In the genomic region with DNA sequence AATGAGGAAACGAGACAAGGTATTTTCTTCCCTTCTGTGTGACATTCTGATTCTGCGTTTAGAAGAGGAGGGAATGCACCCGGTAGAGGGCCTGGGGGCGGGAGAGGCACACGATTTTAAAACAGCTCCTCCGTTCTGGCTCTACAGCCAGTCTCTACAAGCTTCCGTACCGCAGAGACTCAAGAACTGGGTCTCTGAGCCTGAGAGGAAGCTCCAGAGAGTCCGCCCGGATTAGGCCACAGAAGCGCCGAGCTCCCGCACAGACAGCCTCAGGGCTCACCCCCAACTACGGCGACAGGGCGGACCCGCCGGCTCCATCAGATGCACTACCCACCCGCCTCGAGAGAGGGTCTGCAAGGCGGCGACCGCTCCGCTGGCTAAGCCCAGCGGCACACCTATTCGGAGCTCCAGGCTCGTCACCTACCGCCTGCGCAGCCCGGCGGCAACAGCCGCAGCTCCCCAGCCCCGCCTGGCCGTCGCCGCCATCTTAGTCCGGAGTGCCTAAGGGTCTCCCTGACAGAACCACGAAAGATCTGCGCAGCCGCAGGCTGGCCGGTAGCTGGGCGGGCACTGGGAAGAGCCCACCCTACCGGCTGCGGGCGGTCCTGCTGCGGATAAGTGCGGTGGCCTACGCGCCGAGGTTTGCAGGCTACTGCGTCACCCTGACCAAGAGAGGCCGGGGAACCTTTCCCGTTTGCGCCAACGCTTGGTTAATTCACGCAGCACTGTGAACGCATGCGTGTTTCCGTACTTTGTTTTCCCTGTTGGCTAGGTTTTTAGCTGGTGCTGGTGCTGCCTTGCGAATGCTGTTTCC, we compare ENCODE assay signal across 1 cellular context.
TF ChIP-seq lines count a peak whose summit lies in the region.

TSS of gene NFU1 (minus strand) at position 499 of the 814 bp plus-strand sequence. CDS start at position 486, 13 bp downstream.

TF ChIP-seq in HepG2, 621 proteins besides CTCF, POLR2A, EP300 and RAD21 (continued from another document and continues in another):
- TF ChIP-seq, protein P1, sequence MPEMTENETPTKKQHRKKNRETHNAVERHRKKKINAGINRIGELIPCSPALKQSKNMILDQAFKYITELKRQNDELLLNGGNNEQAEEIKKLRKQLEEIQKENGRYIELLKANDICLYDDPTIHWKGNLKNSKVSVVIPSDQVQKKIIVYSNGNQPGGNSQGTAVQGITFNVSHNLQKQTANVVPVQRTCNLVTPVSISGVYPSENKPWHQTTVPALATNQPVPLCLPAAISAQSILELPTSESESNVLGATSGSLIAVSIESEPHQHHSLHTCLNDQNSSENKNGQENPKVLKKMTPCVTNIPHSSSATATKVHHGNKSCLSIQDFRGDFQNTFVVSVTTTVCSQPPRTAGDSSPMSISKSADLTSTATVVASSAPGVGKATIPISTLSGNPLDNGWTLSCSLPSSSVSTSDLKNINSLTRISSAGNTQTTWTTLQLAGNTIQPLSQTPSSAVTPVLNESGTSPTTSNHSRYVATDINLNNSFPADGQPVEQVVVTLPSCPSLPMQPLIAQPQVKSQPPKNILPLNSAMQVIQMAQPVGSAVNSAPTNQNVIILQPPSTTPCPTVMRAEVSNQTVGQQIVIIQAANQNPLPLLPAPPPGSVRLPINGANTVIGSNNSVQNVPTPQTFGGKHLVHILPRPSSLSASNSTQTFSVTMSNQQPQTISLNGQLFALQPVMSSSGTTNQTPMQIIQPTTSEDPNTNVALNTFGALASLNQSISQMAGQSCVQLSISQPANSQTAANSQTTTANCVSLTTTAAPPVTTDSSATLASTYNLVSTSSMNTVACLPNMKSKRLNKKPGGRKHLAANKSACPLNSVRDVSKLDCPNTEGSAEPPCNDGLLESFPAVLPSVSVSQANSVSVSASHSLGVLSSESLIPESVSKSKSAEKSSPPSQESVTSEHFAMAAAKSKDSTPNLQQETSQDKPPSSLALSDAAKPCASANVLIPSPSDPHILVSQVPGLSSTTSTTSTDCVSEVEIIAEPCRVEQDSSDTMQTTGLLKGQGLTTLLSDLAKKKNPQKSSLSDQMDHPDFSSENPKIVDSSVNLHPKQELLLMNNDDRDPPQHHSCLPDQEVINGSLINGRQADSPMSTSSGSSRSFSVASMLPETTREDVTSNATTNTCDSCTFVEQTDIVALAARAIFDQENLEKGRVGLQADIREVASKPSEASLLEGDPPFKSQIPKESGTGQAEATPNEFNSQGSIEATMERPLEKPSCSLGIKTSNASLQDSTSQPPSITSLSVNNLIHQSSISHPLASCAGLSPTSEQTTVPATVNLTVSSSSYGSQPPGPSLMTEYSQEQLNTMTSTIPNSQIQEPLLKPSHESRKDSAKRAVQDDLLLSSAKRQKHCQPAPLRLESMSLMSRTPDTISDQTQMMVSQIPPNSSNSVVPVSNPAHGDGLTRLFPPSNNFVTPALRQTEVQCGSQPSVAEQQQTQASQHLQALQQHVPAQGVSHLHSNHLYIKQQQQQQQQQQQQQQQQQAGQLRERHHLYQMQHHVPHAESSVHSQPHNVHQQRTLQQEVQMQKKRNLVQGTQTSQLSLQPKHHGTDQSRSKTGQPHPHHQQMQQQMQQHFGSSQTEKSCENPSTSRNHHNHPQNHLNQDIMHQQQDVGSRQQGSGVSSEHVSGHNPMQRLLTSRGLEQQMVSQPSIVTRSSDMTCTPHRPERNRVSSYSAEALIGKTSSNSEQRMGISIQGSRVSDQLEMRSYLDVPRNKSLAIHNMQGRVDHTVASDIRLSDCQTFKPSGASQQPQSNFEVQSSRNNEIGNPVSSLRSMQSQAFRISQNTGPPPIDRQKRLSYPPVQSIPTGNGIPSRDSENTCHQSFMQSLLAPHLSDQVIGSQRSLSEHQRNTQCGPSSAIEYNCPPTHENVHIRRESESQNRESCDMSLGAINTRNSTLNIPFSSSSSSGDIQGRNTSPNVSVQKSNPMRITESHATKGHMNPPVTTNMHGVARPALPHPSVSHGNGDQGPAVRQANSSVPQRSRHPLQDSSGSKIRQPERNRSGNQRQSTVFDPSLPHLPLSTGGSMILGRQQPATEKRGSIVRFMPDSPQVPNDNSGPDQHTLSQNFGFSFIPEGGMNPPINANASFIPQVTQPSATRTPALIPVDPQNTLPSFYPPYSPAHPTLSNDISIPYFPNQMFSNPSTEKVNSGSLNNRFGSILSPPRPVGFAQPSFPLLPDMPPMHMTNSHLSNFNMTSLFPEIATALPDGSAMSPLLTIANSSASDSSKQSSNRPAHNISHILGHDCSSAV (CRISPR knock-in tag; IDR thresholded peaks at IDR 0.05; ENCODE audit: borderline replicate concordance): peak; percentile 66; the same call in 1 of the 2 replicates
- TF ChIP-seq, protein P2, sequence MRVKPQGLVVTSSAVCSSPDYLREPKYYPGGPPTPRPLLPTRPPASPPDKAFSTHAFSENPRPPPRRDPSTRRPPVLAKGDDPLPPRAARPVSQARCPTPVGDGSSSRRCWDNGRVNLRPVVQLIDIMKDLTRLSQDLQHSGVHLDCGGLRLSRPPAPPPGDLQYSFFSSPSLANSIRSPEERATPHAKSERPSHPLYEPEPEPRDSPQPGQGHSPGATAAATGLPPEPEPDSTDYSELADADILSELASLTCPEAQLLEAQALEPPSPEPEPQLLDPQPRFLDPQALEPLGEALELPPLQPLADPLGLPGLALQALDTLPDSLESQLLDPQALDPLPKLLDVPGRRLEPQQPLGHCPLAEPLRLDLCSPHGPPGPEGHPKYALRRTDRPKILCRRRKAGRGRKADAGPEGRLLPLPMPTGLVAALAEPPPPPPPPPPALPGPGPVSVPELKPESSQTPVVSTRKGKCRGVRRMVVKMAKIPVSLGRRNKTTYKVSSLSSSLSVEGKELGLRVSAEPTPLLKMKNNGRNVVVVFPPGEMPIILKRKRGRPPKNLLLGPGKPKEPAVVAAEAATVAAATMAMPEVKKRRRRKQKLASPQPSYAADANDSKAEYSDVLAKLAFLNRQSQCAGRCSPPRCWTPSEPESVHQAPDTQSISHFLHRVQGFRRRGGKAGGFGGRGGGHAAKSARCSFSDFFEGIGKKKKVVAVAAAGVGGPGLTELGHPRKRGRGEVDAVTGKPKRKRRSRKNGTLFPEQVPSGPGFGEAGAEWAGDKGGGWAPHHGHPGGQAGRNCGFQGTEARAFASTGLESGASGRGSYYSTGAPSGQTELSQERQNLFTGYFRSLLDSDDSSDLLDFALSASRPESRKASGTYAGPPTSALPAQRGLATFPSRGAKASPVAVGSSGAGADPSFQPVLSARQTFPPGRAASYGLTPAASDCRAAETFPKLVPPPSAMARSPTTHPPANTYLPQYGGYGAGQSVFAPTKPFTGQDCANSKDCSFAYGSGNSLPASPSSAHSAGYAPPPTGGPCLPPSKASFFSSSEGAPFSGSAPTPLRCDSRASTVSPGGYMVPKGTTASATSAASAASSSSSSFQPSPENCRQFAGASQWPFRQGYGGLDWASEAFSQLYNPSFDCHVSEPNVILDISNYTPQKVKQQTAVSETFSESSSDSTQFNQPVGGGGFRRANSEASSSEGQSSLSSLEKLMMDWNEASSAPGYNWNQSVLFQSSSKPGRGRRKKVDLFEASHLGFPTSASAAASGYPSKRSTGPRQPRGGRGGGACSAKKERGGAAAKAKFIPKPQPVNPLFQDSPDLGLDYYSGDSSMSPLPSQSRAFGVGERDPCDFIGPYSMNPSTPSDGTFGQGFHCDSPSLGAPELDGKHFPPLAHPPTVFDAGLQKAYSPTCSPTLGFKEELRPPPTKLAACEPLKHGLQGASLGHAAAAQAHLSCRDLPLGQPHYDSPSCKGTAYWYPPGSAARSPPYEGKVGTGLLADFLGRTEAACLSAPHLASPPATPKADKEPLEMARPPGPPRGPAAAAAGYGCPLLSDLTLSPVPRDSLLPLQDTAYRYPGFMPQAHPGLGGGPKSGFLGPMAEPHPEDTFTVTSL (CRISPR knock-in tag; IDR thresholded peaks at IDR 0.05; ENCODE audit: borderline replicate concordance): peak; percentile 52; the same call in 1 of the 2 replicates
- TF ChIP-seq ZMYM4 (CRISPR knock-in tag; IDR thresholded peaks at IDR 0.05) (peak; percentile 99), TRIM24 (CRISPR knock-in tag; IDR thresholded peaks at IDR 0.05) (no peak), MED8 (CRISPR knock-in tag; IDR thresholded peaks at IDR 0.05; ENCODE audit: insufficient replicate concordance) (peak; percentile 82), NBN (conservative IDR thresholded peaks at IDR 0.05) (no peak), ZNF709 (CRISPR knock-in tag; IDR thresholded peaks at IDR 0.05) (peak; percentile 95), ZNF580 (CRISPR knock-in tag; IDR thresholded peaks at IDR 0.05; ENCODE audit: borderline replicate concordance, low read depth) (peak; percentile 85), ZNF282 (IDR thresholded peaks at IDR 0.05; ENCODE audit: partially characterized antibody) (no peak), ZNF121 (CRISPR knock-in tag; IDR thresholded peaks at IDR 0.05) (peak; percentile 48; the same call in 1 of the 2 replicates), RELA (CRISPR knock-in tag; IDR thresholded peaks at IDR 0.05) (0 out of 2 replicates have a peak, but pooled peaks have one; percentile 16), NCOA2 (CRISPR knock-in tag; IDR thresholded peaks at IDR 0.05) (peak; percentile 71; the same call in 1 of the 2 replicates), ZNF503 (CRISPR knock-in tag; IDR thresholded peaks at IDR 0.05) (peak; percentile 63; the same call in 1 of the 2 replicates), ZNF704 (CRISPR knock-in tag; IDR thresholded peaks at IDR 0.05; ENCODE audit: borderline replicate concordance) (peak; percentile 97), KLF9 (CRISPR knock-in tag; IDR thresholded peaks at IDR 0.05; ENCODE audit: low read depth) (peak; percentile 28; the same call in 1 of the 2 replicates), EEA1 (CRISPR knock-in tag; IDR thresholded peaks at IDR 0.05; ENCODE audit: borderline replicate concordance) (peak; percentile 63; the same call in 1 of the 2 replicates)
- TF ChIP-seq, protein P3, sequence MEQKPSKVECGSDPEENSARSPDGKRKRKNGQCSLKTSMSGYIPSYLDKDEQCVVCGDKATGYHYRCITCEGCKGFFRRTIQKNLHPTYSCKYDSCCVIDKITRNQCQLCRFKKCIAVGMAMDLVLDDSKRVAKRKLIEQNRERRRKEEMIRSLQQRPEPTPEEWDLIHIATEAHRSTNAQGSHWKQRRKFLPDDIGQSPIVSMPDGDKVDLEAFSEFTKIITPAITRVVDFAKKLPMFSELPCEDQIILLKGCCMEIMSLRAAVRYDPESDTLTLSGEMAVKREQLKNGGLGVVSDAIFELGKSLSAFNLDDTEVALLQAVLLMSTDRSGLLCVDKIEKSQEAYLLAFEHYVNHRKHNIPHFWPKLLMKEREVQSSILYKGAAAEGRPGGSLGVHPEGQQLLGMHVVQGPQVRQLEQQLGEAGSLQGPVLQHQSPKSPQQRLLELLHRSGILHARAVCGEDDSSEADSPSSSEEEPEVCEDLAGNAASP (CRISPR knock-in tag; IDR thresholded peaks at IDR 0.05; ENCODE audit: borderline replicate concordance): no peak
- TF ChIP-seq, protein P4, sequence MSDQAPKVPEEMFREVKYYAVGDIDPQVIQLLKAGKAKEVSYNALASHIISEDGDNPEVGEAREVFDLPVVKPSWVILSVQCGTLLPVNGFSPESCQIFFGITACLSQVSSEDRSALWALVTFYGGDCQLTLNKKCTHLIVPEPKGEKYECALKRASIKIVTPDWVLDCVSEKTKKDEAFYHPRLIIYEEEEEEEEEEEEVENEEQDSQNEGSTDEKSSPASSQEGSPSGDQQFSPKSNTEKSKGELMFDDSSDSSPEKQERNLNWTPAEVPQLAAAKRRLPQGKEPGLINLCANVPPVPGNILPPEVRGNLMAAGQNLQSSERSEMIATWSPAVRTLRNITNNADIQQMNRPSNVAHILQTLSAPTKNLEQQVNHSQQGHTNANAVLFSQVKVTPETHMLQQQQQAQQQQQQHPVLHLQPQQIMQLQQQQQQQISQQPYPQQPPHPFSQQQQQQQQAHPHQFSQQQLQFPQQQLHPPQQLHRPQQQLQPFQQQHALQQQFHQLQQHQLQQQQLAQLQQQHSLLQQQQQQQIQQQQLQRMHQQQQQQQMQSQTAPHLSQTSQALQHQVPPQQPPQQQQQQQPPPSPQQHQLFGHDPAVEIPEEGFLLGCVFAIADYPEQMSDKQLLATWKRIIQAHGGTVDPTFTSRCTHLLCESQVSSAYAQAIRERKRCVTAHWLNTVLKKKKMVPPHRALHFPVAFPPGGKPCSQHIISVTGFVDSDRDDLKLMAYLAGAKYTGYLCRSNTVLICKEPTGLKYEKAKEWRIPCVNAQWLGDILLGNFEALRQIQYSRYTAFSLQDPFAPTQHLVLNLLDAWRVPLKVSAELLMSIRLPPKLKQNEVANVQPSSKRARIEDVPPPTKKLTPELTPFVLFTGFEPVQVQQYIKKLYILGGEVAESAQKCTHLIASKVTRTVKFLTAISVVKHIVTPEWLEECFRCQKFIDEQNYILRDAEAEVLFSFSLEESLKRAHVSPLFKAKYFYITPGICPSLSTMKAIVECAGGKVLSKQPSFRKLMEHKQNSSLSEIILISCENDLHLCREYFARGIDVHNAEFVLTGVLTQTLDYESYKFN (CRISPR knock-in tag; conservative IDR thresholded peaks at IDR 0.05): peak; percentile 40; the same call in 1 of the 2 replicates
